In genomic region chr2:143482316-143482715, GRCh38 we compare ENCODE assay signal across 15 cellular contexts.
DNase-seq lines count a peak whose midpoint lies in the region; ATAC-seq, FAIRE-seq and TF ChIP-seq lines count a peak whose summit lies in the region.
"Had no signal": no experiment of that assay in that cellular context is flagged by ENCODE, and none has a peak within 500 bp of the region (broad histone marks: within the 10 kb centered on the region; RNA-seq: fewer than 3 reads in every experiment).

No MANE protein-coding gene starts in this region.

- TF ChIP-seq POLR2A in upper lobe of left lung (IDR thresholded peaks at IDR 0.05) = no peak

- H3K36me3 ChIP-seq in astrocyte (ENCODE audit: insufficient read depth, low read length) = no peaks in the 10 kb centered on the region
- H3K36me3 ChIP-seq in upper lobe of left lung = no peaks in the 10 kb centered on the region
- H3K36me3 ChIP-seq: SJSA1, thyroid gland had no signal

- H3K27me3 ChIP-seq in astrocyte (ENCODE audit: insufficient read depth, low read length) (no peaks in the 10 kb centered on the region), upper lobe of left lung (no peaks in the 10 kb centered on the region)
- H3K27me3 ChIP-seq: SJSA1, thyroid gland had no signal

- H2AFZ ChIP-seq in astrocyte (ENCODE audit: low read depth, low read length) = no peak overlapping the region

- peak; percentile 65 for DNase-seq in astrocyte (ENCODE audit: low read depth)
- DNase-seq in fibroblast of villous mesenchyme (ENCODE audit: low read depth) = peak; percentile 72
- DNase-seq in upper lobe of left lung = no peak
- no peak for DNase-seq in SKM-1 (lab: John Stamatoyannopoulos, UW; ENCODE audit: unreplicated experiment)
- no peak for DNase-seq in natural killer cell treated with Interleukin-12 subunit alpha and Interleukin-12 subunit beta and Interleukin-15 and Interleukin-18, amount 100 ng/mL, for 72 hours (ENCODE audit: low spot score)
- DNase-seq: amygdala, head of caudate nucleus, left colon, NCI-H2171, thyroid gland had no signal

- H3K4me2 ChIP-seq in astrocyte (ENCODE audit: low read length) = no peak overlapping the region

- no peaks in the 10 kb centered on the region for H3K9me3 Mint-ChIP-seq in astrocyte (ENCODE audit: unreplicated experiment)
- H3K9me3 Mint-ChIP-seq in nephron = no peaks in the 10 kb centered on the region
- H3K9me3 Mint-ChIP-seq in natural killer cell treated with Interleukin-12 subunit alpha and Interleukin-12 subunit beta and Interleukin-15 and Interleukin-18, amount 100 ng/mL, for 72 hours = no peaks in the 10 kb centered on the region
- H3K9me3 Mint-ChIP-seq: activated T-helper 1 cell treated with anti-CD3 and anti-CD28 coated beads, Interleukin-12 subunit alpha, Interleukin-12 subunit beta, Interleukin-2, Interleukin-4 antibody, amounts not matched to agents 30 ng/mL and 10 ng/mL and 1 ng/mL, durations not matched to agents 14 hours and 24 hours and 36 hours; neural crest cell had no signal

- H3K4me3 Mint-ChIP-seq in astrocyte (ENCODE audit: unreplicated experiment) (no peak overlapping the region), nephron (peak overlapping the region in 1 of 3 experiments; percentile 4)
- H3K4me3 Mint-ChIP-seq in natural killer cell treated with Interleukin-12 subunit alpha and Interleukin-12 subunit beta and Interleukin-15 and Interleukin-18, amount 100 ng/mL, for 72 hours = no peak overlapping the region
- H3K4me3 Mint-ChIP-seq: activated T-helper 1 cell treated with anti-CD3 and anti-CD28 coated beads, Interleukin-12 subunit alpha, Interleukin-12 subunit beta, Interleukin-2, Interleukin-4 antibody, amounts not matched to agents 30 ng/mL and 10 ng/mL and 1 ng/mL, durations not matched to agents 14 hours and 24 hours and 36 hours; neural crest cell had no signal

- WGBS in upper lobe of left lung, 2 donors = 55 to 56% methylated on average over 3 of the region's 3 CpGs

- no peaks in the 10 kb centered on the region for H4K20me1 ChIP-seq in astrocyte (ENCODE audit: insufficient read depth, low read length)

- no peak for FAIRE-seq in astrocyte (lab: Jason Lieb, UNC)

- no peak overlapping the region for H3K27ac Mint-ChIP-seq in astrocyte (ENCODE audit: unreplicated experiment)
- H3K27ac Mint-ChIP-seq in nephron = peak overlapping the region; percentile 67 to 85 (median 78)
- no peak overlapping the region for H3K27ac Mint-ChIP-seq in natural killer cell treated with Interleukin-12 subunit alpha and Interleukin-12 subunit beta and Interleukin-15 and Interleukin-18, amount 100 ng/mL, for 72 hours
- H3K27ac Mint-ChIP-seq: activated T-helper 1 cell treated with anti-CD3 and anti-CD28 coated beads, Interleukin-12 subunit alpha, Interleukin-12 subunit beta, Interleukin-2, Interleukin-4 antibody, amounts not matched to agents 30 ng/mL and 10 ng/mL and 1 ng/mL, durations not matched to agents 14 hours and 24 hours and 36 hours had no signal

- H3K27ac ChIP-seq in astrocyte (ENCODE audit: low read depth, low read length) (no peak overlapping the region), upper lobe of left lung (peak overlapping the region in 3 of 4 donors; percentile 32 to 77 (median 57))
- H3K27ac ChIP-seq: SJSA1 had no signal

- no peaks in the 10 kb centered on the region for H3K79me2 ChIP-seq in astrocyte (ENCODE audit: insufficient read depth, low read length)

- ATAC-seq in upper lobe of left lung (ENCODE audit: low FRiP score in 2 of 2) = peak in 1 of 2 donors; percentile 75
- no peak for ATAC-seq in HG03135 (IDR thresholded peaks at IDR 0.05; ENCODE audit: unreplicated experiment)
- ATAC-seq in natural killer cell treated with Interleukin-12 subunit alpha and Interleukin-12 subunit beta and Interleukin-15 and Interleukin-18, amount 100 ng/mL, for 72 hours = no peak
- ATAC-seq: left colon had no signal

- TF ChIP-seq CTCF in astrocyte (IDR thresholded peaks at IDR 0.05; ENCODE audit: insufficient read depth, low read depth, low read length) (no peak), fibroblast of villous mesenchyme (IDR thresholded peaks at IDR 0.05; ENCODE audit: insufficient read depth, low read depth, low read length) (no peak), nephron (IDR thresholded peaks at IDR 0.05; ENCODE audit: unreplicated experiment in 3 of 3) (no peak), upper lobe of left lung (IDR thresholded peaks at IDR 0.05) (no peak)

- H3K36me3 Mint-ChIP-seq in astrocyte (ENCODE audit: low read depth, unreplicated experiment) (no peaks in the 10 kb centered on the region), nephron (ENCODE audit: low read depth) (no peaks in the 10 kb centered on the region)
- no peaks in the 10 kb centered on the region for H3K36me3 Mint-ChIP-seq in natural killer cell treated with Interleukin-12 subunit alpha and Interleukin-12 subunit beta and Interleukin-15 and Interleukin-18, amount 100 ng/mL, for 72 hours

- TF ChIP-seq EP300 in upper lobe of left lung (IDR thresholded peaks at IDR 0.05) = peak in 1 of 4 donors; percentile 20

- H3K4me3 ChIP-seq in astrocyte (ENCODE audit: insufficient read depth, low read depth, low read length) (no peak overlapping the region), fibroblast of villous mesenchyme (ENCODE audit: low read depth, low read length) (no peak overlapping the region), upper lobe of left lung (no peak overlapping the region)
- H3K4me3 ChIP-seq: SJSA1, thyroid gland had no signal

- H3K27me3 Mint-ChIP-seq in astrocyte (ENCODE audit: low read depth, unreplicated experiment) = no peaks in the 10 kb centered on the region
- H3K27me3 Mint-ChIP-seq in nephron (ENCODE audit: low read depth) = no peaks in the 10 kb centered on the region
- no peaks in the 10 kb centered on the region for H3K27me3 Mint-ChIP-seq in natural killer cell treated with Interleukin-12 subunit alpha and Interleukin-12 subunit beta and Interleukin-15 and Interleukin-18, amount 100 ng/mL, for 72 hours

- H3K4me1 Mint-ChIP-seq in astrocyte (ENCODE audit: low read depth, unreplicated experiment) (peaks cover 8% of the 10 kb centered on the region), nephron (peaks cover 50% of the 10 kb centered on the region)
- H3K4me1 Mint-ChIP-seq in natural killer cell treated with Interleukin-12 subunit alpha and Interleukin-12 subunit beta and Interleukin-15 and Interleukin-18, amount 100 ng/mL, for 72 hours (ENCODE audit: low read depth in 2 of 2) = peaks cover 23 to 32% of the 10 kb centered on the region in 2 donors

- H3K9me3 ChIP-seq in astrocyte (ENCODE audit: insufficient read depth, low read depth, low read length) (no peaks in the 10 kb centered on the region), upper lobe of left lung (no peaks in the 10 kb centered on the region)
- H3K9me3 ChIP-seq: SJSA1, thyroid gland had no signal

- H3K9ac ChIP-seq in astrocyte (ENCODE audit: low read length) = no peak overlapping the region

- H3K4me1 ChIP-seq in astrocyte (ENCODE audit: insufficient read depth, low read length) (no peaks in the 10 kb centered on the region), upper lobe of left lung (peaks cover 0 to 4% (median 0%) of the 10 kb centered on the region in 4 donors)
- H3K4me1 ChIP-seq: SJSA1, thyroid gland had no signal

Comparison
In these comparisons a context has a peak if more than half of its experiments do, and no peak if none do; other contexts are left out.
1. DNase-seq: peak in astrocyte (single experiment) and fibroblast of villous mesenchyme (single experiment); none in upper lobe of left lung (0 of 2), SKM-1 (single experiment) and natural killer cell treated with Interleukin-12 subunit alpha and Interleukin-12 subunit beta and Interleukin-15 and Interleukin-18, amount 100 ng/mL, for 72 hours (single experiment).
2. H3K27ac Mint-ChIP-seq: peak in nephron (3 of 3); none in astrocyte (single experiment) and natural killer cell treated with Interleukin-12 subunit alpha and Interleukin-12 subunit beta and Interleukin-15 and Interleukin-18, amount 100 ng/mL, for 72 hours (0 of 2).